Comparison of ENCODE assay signal across 8 cellular contexts in the genomic region with DNA sequence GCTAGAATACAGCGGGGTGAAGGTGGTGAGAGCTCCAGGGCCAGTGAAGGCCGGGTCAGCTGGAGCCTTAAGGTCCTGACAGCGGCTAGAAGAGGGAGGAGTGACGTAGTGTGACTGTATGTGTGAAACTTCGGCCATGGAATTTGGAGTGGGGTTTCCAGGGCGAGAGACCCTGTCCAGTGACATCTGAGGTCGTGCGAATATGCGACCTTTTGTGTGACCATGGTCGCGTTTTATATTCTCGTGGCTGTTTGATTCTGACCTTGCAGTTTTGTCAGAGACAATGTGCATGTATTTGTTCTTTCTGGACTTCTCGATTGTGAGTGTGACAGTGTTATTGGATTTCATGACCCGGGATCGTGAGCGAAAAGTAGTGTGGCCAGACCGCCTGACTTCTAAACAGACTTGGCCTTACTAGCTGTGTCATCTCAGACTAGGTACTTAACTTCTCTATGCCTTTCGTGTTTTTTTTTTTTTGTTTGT. TPM values are rescaled to one million over a fixed set of nuclear protein-coding genes. Genes with fewer than 3 reads are reported as not detected.
DNase-seq lines count a peak whose midpoint lies in the region; ATAC-seq, FAIRE-seq and TF ChIP-seq lines count a peak whose summit lies in the region.

No MANE protein-coding gene starts in this region.

- peaks cover 24% of the 10 kb centered on the region for H3K4me1 ChIP-seq in CD8-positive, alpha-beta memory T cell (ENCODE audit: insufficient read depth, low read length)
- H3K4me1 ChIP-seq in OCI-LY7 (ENCODE audit: insufficient read depth, low read length, poor library complexity, severe bottlenecking) (peaks cover 16% of the 10 kb centered on the region), endothelial cell of umbilical vein (ENCODE audit: control insufficient read depth, extremely low read depth, insufficient read depth, low read length) (peaks cover 5% of the 10 kb centered on the region)

- TSS peak; percentile 78 for BruUV-seq in OCI-LY7 (replicated peaks; lab: Mats Ljungman, UMichigan)
- no TSS peak for BruUV-seq in endothelial cell of umbilical vein (replicated peaks; lab: Mats Ljungman, UMichigan)

- H2AFZ ChIP-seq in OCI-LY7 (ENCODE audit: low read length) (peak overlapping the region; percentile 97; the same call in 1 of the 2 replicates), endothelial cell of umbilical vein (ENCODE audit: low read depth, low read length) (peak overlapping the region; percentile 100)

- POLR2A ChIA-PET in CD8-positive, alpha-beta memory T cell (lab: Charles Lee), result interaction anchor here (0.6 to 2.3 kb wide), 8 partner anchors 9 to 801 kb away, joined by 3 to 15 read pairs (median 6); a partner anchor contains a TSS
- POLR2A ChIA-PET in OCI-LY7 (lab: Charles Lee) (no interaction called here), endothelial cell of umbilical vein (lab: Charles Lee) (interaction anchor here (0.8 to 2.0 kb wide), 2 partner anchors 97 to 133 kb away, joined by 4 read pairs; a partner anchor contains a TSS)

- TF ChIP-seq CTCF in OCI-LY7 (conservative IDR thresholded peaks at IDR 0.05; ENCODE audit: low read length) (no peak), endothelial cell of umbilical vein (IDR thresholded peaks at IDR 0.05; ENCODE audit: extremely low read depth in 1 of 2, insufficient read depth in 1 of 2, low read depth in 1 of 2, low read length in 2 of 2) (no peak)

- peaks cover 40 to 49% (median 47%) of the 10 kb centered on the region in 3 donors for H3K4me1 Mint-ChIP-seq in CD8-positive, alpha-beta memory T cell

- dilution Hi-C loops in endothelial cell of umbilical vein (cut with MboI; ENCODE audit: extremely low pct_ligation_motif_present, low sequenced_read_pairs), result no loop called here

- H3K9me1 ChIP-seq in endothelial cell of umbilical vein (replicated peaks; ENCODE audit: control insufficient read depth, extremely low read depth, insufficient read depth, low read length), result no peaks in the 10 kb centered on the region

- H4K20me1 ChIP-seq in OCI-LY7 (ENCODE audit: insufficient read depth, low read length) (no peaks in the 10 kb centered on the region), endothelial cell of umbilical vein (replicated peaks; ENCODE audit: control insufficient read depth, extremely low read depth, insufficient read depth, low read length) (no peaks in the 10 kb centered on the region)

- no peaks in the 10 kb centered on the region for H3K9me2 ChIP-seq in OCI-LY7 (ENCODE audit: insufficient read depth, low read length)

- no peak for ATAC-seq in HG02610 (IDR thresholded peaks at IDR 0.05; ENCODE audit: unreplicated experiment)

- H3K4me3 ChIP-seq in CD8-positive, alpha-beta memory T cell (ENCODE audit: low read length), result peak overlapping the region; percentile 94
- H3K4me3 ChIP-seq in OCI-LY7 (ENCODE audit: low read depth, low read length, poor library complexity, severe bottlenecking) (peak overlapping the region; percentile 78), endothelial cell of umbilical vein (replicated peaks in 1 of 3; ENCODE audit: insufficient read depth in 1 of 3, low read depth in 1 of 3, low read length in 3 of 3) (peak overlapping the region; percentile 59 to 77 (median 59))

- H3K9me3 Mint-ChIP-seq in CD8-positive, alpha-beta memory T cell, result peaks cover 9 to 20% (median 15%) of the 10 kb centered on the region in 5 donors

- H3K27ac Mint-ChIP-seq in CD8-positive, alpha-beta memory T cell, result peak overlapping the region; percentile 89 to 98 (median 98)

- intact Hi-C loops in OCI-LY7 (cut with micrococcal nuclease; ENCODE audit: unreplicated experiment), result loop anchor here (1.0 to 10.0 kb wide), 7 partner anchors 96 to 1253 kb away; a partner anchor contains a TSS
- intact Hi-C loops in endothelial cell of umbilical vein (cut with micrococcal nuclease), result loop anchor here (2.0 to 5.0 kb wide), 6 partner anchors 39 to 695 kb away; a partner anchor contains a TSS

- no peaks in the 10 kb centered on the region for H3K27me3 ChIP-seq in CD8-positive, alpha-beta memory T cell (ENCODE audit: insufficient read depth, low read length, poor library complexity, severe bottlenecking)
- no peaks in the 10 kb centered on the region for H3K27me3 ChIP-seq in endothelial cell of umbilical vein (ENCODE audit: control insufficient read depth in 2 of 2, insufficient read depth in 2 of 2, low read length in 2 of 2)

- H3K27me3 Mint-ChIP-seq in CD8-positive, alpha-beta memory T cell, result no peaks in the 10 kb centered on the region

- H3K79me2 ChIP-seq in OCI-LY7 (ENCODE audit: insufficient read depth, low read depth, low read length) (peaks cover 12% of the 10 kb centered on the region; the same call in 1 of the 2 replicates), endothelial cell of umbilical vein (ENCODE audit: control insufficient read depth, insufficient read depth, low read length) (peaks cover 2% of the 10 kb centered on the region)

- FAIRE-seq in endothelial cell of umbilical vein (lab: Jason Lieb, UNC), result no peak

- CTCF ChIA-PET in CD8-positive, alpha-beta memory T cell (lab: Charles Lee), result interaction anchor here (0.9 to 1.2 kb wide), 2 partner anchors 39 to 97 kb away, joined by 3 to 5 read pairs; a partner anchor contains a TSS
- CTCF ChIA-PET in OCI-LY7 (lab: Charles Lee; ENCODE audit: unreplicated experiment), result no interaction called here
- CTCF ChIA-PET in endothelial cell of umbilical vein (lab: Charles Lee), result interaction anchor here (0.6 to 1.6 kb wide), 3 partner anchors 97 to 150 kb away, joined by 3 to 4 read pairs (median 4); a partner anchor contains a TSS

- H3K9me3 ChIP-seq in CD8-positive, alpha-beta memory T cell (ENCODE audit: low read length), result peaks cover 5% of the 10 kb centered on the region
- H3K9me3 ChIP-seq in OCI-LY7 (ENCODE audit: low read length) (peaks cover 28% of the 10 kb centered on the region), endothelial cell of umbilical vein (replicated peaks; ENCODE audit: control insufficient read depth, insufficient read depth, low read length) (no peaks in the 10 kb centered on the region)

- no peak overlapping the region for H3K9ac ChIP-seq in endothelial cell of umbilical vein (replicated peaks; ENCODE audit: extremely low read depth, insufficient read depth, low read length)

- no peak for DNase-seq in CD8-positive, alpha-beta memory T cell
- DNase-seq in OCI-LY7 (ENCODE audit: low spot score) (no peak), endothelial cell of umbilical vein (ENCODE audit: low read depth, low spot score) (no peak), occipital lobe (lab: John Stamatoyannopoulos, UW) (peak; percentile 1), GF-D8 (lab: John Stamatoyannopoulos, UW) (no peak), G401 (ENCODE audit: low spot score) (no peak), NCI-H2196 treated with DMSO at 0.1 percent for 48 hours (lab: John Stamatoyannopoulos, UW; ENCODE audit: unreplicated experiment) (no peak)

- peaks cover 14 to 42% (median 16%) of the 10 kb centered on the region in 3 donors for H3K36me3 Mint-ChIP-seq in CD8-positive, alpha-beta memory T cell

- in situ Hi-C loops in G401 (cut with HindIII; ENCODE audit: low sequenced_read_pairs), result no loop called here

- TF ChIP-seq POLR2A in endothelial cell of umbilical vein (IDR thresholded peaks at IDR 0.05; ENCODE audit: low read depth, low read length), result no peak

- peak overlapping the region; percentile 77 for H3K27ac ChIP-seq in CD8-positive, alpha-beta memory T cell (ENCODE audit: low read depth, low read length)
- H3K27ac ChIP-seq in OCI-LY7 (ENCODE audit: low read depth, low read length, poor library complexity, severe bottlenecking) (peak overlapping the region; percentile 81), endothelial cell of umbilical vein (ENCODE audit: insufficient read depth, low read depth, low read length) (peak overlapping the region; percentile 40)

- H3K36me3 ChIP-seq in CD8-positive, alpha-beta memory T cell (ENCODE audit: insufficient read depth, low read length), result peaks cover 18% of the 10 kb centered on the region
- H3K36me3 ChIP-seq in OCI-LY7 (ENCODE audit: insufficient read depth, low read length), result peaks cover 34% of the 10 kb centered on the region
- no peaks in the 10 kb centered on the region for H3K36me3 ChIP-seq in endothelial cell of umbilical vein (ENCODE audit: control insufficient read depth in 2 of 2, extremely low read depth in 1 of 2, insufficient read depth in 2 of 2, low read length in 2 of 2)

- H3K4me2 ChIP-seq in OCI-LY7 (ENCODE audit: low read length) (peak overlapping the region; percentile 66), endothelial cell of umbilical vein (ENCODE audit: insufficient read depth, low read length) (peak overlapping the region; percentile 30)

- H3K4me3 Mint-ChIP-seq in CD8-positive, alpha-beta memory T cell, result peak overlapping the region; percentile 87 to 99 (median 97)

RNA-seq across cellular contexts. Expression of a gene that starts 0.4 kb away (rescaled TPM):
- 1 to 10 TPM; 7.4 to 8.0 TPM for total RNA-seq in CD8-positive, alpha-beta memory T cell
- polyA plus RNA-seq in CD8-positive, alpha-beta memory T cell, result 3.8 TPM
- 10.5 and 11.8 TPM in 2 replicates for total RNA-seq in OCI-LY7 (2014; rRNA removed; shearing (Covaris generic))
- total RNA-seq in OCI-LY7 (2022) (10.2 and 12.2 TPM in 2 replicates), endothelial cell of umbilical vein (4.4 and 5.4 TPM in 2 replicates), occipital lobe (28.7 TPM)
- polyA plus RNA-seq in endothelial cell of umbilical vein, result 0.86 and 1.0 TPM in 2 replicates
- polyA plus RNA-seq in endothelial cell of umbilical vein (2011; cell fraction: cytosol; rRNA removed), result 1.5 and 1.8 TPM in 2 replicates
- 3.0 and 3.1 TPM in 2 replicates for polyA plus RNA-seq in endothelial cell of umbilical vein (2011; cell fraction: nucleus; rRNA removed)
- polyA plus RNA-seq in endothelial cell of umbilical vein (2012), result 2.4 and 4.0 TPM in 2 replicates
- 5.2 and 7.2 TPM in 2 replicates for polyA minus RNA-seq in endothelial cell of umbilical vein
- polyA minus RNA-seq in endothelial cell of umbilical vein (2011; cell fraction: cytosol; rRNA and poly(A)+ RNA removed), result not detected
- polyA minus RNA-seq in endothelial cell of umbilical vein (2011; cell fraction: nucleus; rRNA and poly(A)+ RNA removed), result 3.2 and 5.6 TPM in 2 replicates
- total RNA-seq in G401 (2014; rRNA removed; shearing (Covaris generic)), result 7.8 and 17.4 TPM in 2 replicates

RNA-seq across cellular contexts. Expression of a gene that starts 1.5 kb away (rescaled TPM):
- total RNA-seq in CD8-positive, alpha-beta memory T cell, result 1 to 10 TPM; 5.3 to 5.9 TPM
- 5.1 TPM for polyA plus RNA-seq in CD8-positive, alpha-beta memory T cell
- 3.7 and 6.7 TPM in 2 replicates for total RNA-seq in OCI-LY7 (2014; rRNA removed; shearing (Covaris generic))
- 5.1 and 7.3 TPM in 2 replicates for total RNA-seq in OCI-LY7 (2022)
- 3.9 and 5.0 TPM in 2 replicates for total RNA-seq in endothelial cell of umbilical vein
- polyA plus RNA-seq in endothelial cell of umbilical vein, result 0.84 and 1.0 TPM in 2 replicates
- 1.6 and 1.8 TPM in 2 replicates for polyA plus RNA-seq in endothelial cell of umbilical vein (2011; cell fraction: cytosol; rRNA removed)
- 2.4 and 2.5 TPM in 2 replicates for polyA plus RNA-seq in endothelial cell of umbilical vein (2011; cell fraction: nucleus; rRNA removed)
- 2.7 and 3.1 TPM in 2 replicates for polyA plus RNA-seq in endothelial cell of umbilical vein (2012)
- 6.1 and 7.6 TPM in 2 replicates for polyA minus RNA-seq in endothelial cell of umbilical vein
- polyA minus RNA-seq in endothelial cell of umbilical vein (2011; cell fraction: cytosol; rRNA and poly(A)+ RNA removed), result not detected
- 3.5 and 4.3 TPM in 2 replicates for polyA minus RNA-seq in endothelial cell of umbilical vein (2011; cell fraction: nucleus; rRNA and poly(A)+ RNA removed)
- 32.4 TPM for total RNA-seq in occipital lobe
- total RNA-seq in G401 (2014; rRNA removed; shearing (Covaris generic)), result 1.9 and 3.0 TPM in 2 replicates

RNA-seq across cellular contexts. Expression of a gene that starts 39.1 kb away (rescaled TPM):
- 1 to 10 TPM; 3.9 to 4.1 TPM for total RNA-seq in CD8-positive, alpha-beta memory T cell
- 1.1 TPM for polyA plus RNA-seq in CD8-positive, alpha-beta memory T cell
- total RNA-seq in OCI-LY7 (2014; rRNA removed; shearing (Covaris generic)), result 0.25 and 0.44 TPM in 2 replicates
- total RNA-seq in OCI-LY7 (2022) (0.53 and 0.77 TPM in 2 replicates), endothelial cell of umbilical vein (0.78 and 3.8 TPM in 2 replicates), occipital lobe (51.3 TPM)
- polyA plus RNA-seq in endothelial cell of umbilical vein, result 0.37 and 0.40 TPM in 2 replicates
- 0.16 and 0.21 TPM in 2 replicates for polyA plus RNA-seq in endothelial cell of umbilical vein (2011; cell fraction: cytosol; rRNA removed)
- polyA plus RNA-seq in endothelial cell of umbilical vein (2011; cell fraction: nucleus; rRNA removed), result 1.5 TPM in 2 replicates
- 0.13 and 0.29 TPM in 2 replicates for polyA plus RNA-seq in endothelial cell of umbilical vein (2012)
- polyA minus RNA-seq in endothelial cell of umbilical vein, result 0.13 and 0.83 TPM in 2 replicates
- polyA minus RNA-seq in endothelial cell of umbilical vein (2011; cell fraction: cytosol; rRNA and poly(A)+ RNA removed), result not detected
- 1.0 and 1.5 TPM in 2 replicates for polyA minus RNA-seq in endothelial cell of umbilical vein (2011; cell fraction: nucleus; rRNA and poly(A)+ RNA removed)
- not detected in 2 replicates for total RNA-seq in G401 (2014; rRNA removed; shearing (Covaris generic))

Comparison
In these comparisons a context has a peak if more than half of its experiments do, and no peak if none do; other contexts are left out.
1. RNA of a gene that starts 39.1 kb away (total RNA-seq): 51.3 TPM in occipital lobe (single experiment); 3.9 to 4.1 TPM in CD8-positive, alpha-beta memory T cell, 0.78 to 3.8 TPM in endothelial cell of umbilical vein, 0.25 to 0.77 TPM in OCI-LY7 and not detected in G401; every median in the first group is over 10 times any median in the second.
2. Peak in every context shown above with its lines, with median percentiles within 50 percentile points of each other: H3K27ac ChIP-seq and H3K4me3 ChIP-seq.